Comparison of ENCODE assay signal across 27 cellular contexts in the genomic region with DNA sequence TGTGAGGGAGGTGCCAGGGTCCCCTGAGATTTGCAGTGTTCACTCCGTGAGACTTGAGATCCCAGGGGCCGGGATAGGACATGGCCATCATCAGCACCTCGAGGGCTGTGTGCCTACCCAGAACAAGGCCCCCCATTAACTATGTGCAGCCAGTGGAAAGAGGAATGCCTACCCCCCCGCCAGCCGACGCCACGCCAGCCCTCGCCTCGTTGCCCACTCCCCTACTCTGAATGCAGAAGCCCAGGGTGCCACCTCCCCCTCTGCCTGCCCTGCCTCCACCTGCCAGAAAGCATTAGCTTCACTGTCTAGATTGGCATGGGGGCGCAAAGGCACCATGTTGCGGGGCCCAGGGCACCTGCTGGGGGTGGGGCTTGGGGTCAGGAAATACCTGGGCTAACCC. TPM values are rescaled to one million over a fixed set of nuclear protein-coding genes. Genes with fewer than 3 reads are reported as not detected.
"Had no signal": no experiment of that assay in that cellular context is flagged by ENCODE, and none has a peak within 500 bp of the region (broad histone marks: within the 10 kb centered on the region; RNA-seq: fewer than 3 reads in every experiment).

No MANE protein-coding gene starts in this region.

- H3K27ac ChIP-seq: left lung, lower lobe of right lung, neural progenitor cell, ovary, skin epidermis, thyroid gland, upper lobe of right lung had no signal

- H3K9me3 ChIP-seq: left lung, lower lobe of right lung, ovary, thyroid gland, upper lobe of right lung had no signal

- FAIRE-seq: keratinocyte, urothelium cell line had no signal

- H3K4me1 ChIP-seq: lower lobe of right lung, thyroid gland, upper lobe of right lung had no signal

- DNase-seq: hippocampal formation; left colon; left lung; lower lobe of right lung; mammary epithelial cell; mesenchymal stem cell; naive B cell; natural killer cell; nephron progenitor cell; ovary; right cardiac atrium; stimulated activated CD4-positive, alpha-beta T cell treated with anti-CD3 and anti-CD28 coated beads, Interleukin-12 subunit alpha, Interleukin-12 subunit beta, amount 100 ng/mL, for 4 hours; stimulated activated CD4-positive, alpha-beta T cell treated with anti-CD3 and anti-CD28 coated beads, Interleukin-15, amount 100 ng/mL, for 24 hours; stimulated activated CD4-positive, alpha-beta T cell treated with anti-CD3 and anti-CD28 coated beads, Interleukin-2, amount 100 ng/mL, for 24 hours; stimulated activated CD4-positive, alpha-beta T cell treated with anti-CD3 and anti-CD28 coated beads, Interleukin-4, amount 100 ng/mL, for 1 hour; stimulated activated naive CD4-positive, alpha-beta T cell; thyroid gland; trophoblast cell; upper lobe of right lung had no signal

- H3K9ac ChIP-seq: neural progenitor cell had no signal

- H3K27me3 ChIP-seq: neural progenitor cell, ovary, thyroid gland had no signal

- H3K36me3 ChIP-seq: left lung, lower lobe of right lung, neural progenitor cell, ovary, thyroid gland, upper lobe of right lung had no signal

- H3K4me3 ChIP-seq: left lung, lower lobe of right lung, neural progenitor cell, ovary, skin epidermis, thyroid gland, upper lobe of right lung had no signal

RNA-seq across cellular contexts. Expression of a gene that starts 14.9 kb away (rescaled TPM):
- total RNA-seq: pulmonary artery endothelial cell, subcutaneous adipose tissue had no signal

RNA-seq across cellular contexts. Expression of a gene that starts 48.1 kb away (rescaled TPM):
- total RNA-seq: mammary epithelial cell, progenitor cell of endocrine pancreas, renal cortical epithelial cell had no signal
